ENCODE assay signal across 8 cellular contexts in genomic region chr17:43388198-43389021, GRCh38. TPM values are rescaled to one million over a fixed set of nuclear protein-coding genes. Genes with fewer than 3 reads are reported as not detected.
DNase-seq lines count a peak whose midpoint lies in the region; ATAC-seq and TF ChIP-seq lines count a peak whose summit lies in the region.

No MANE protein-coding gene starts in this region.

- peak overlapping the region; percentile 100 for H3K4me2 ChIP-seq in PC-9

- H3K27me3 Mint-ChIP-seq in activated T-cell treated with anti-CD3 and anti-CD28 coated beads, Interleukin-2, amount 50 U/mL, for 4 hours (ENCODE audit: low read depth), result no peaks in the 10 kb centered on the region

- H3F3A ChIP-seq in PC-9 (ENCODE audit: insufficient read depth, low read depth), result peaks cover 43% of the 10 kb centered on the region

- TSS peak; percentile 94 for BruUV-seq in PC-9 (replicated peaks; lab: Mats Ljungman, UMichigan)

- H3K9me3 Mint-ChIP-seq in activated T-cell treated with anti-CD3 and anti-CD28 coated beads, Interleukin-2, amount 50 U/mL, for 4 hours, result no peaks in the 10 kb centered on the region

- no peaks in the 10 kb centered on the region for H3K27me3 ChIP-seq in PC-9 (ENCODE audit: insufficient read depth, low read depth)
- H3K27me3 ChIP-seq in muscle layer of colon (ENCODE audit: control insufficient read depth in 1 of 2, insufficient read depth in 2 of 2, low read length in 2 of 2), result no peaks in the 10 kb centered on the region

- H3K4me3 ChIP-seq in Jurkat, Clone E6-1 (ENCODE audit: low read length), result peak overlapping the region; percentile 84
- peak overlapping the region; percentile 94 for H3K4me3 ChIP-seq in PC-9
- H3K4me3 ChIP-seq in muscle layer of colon (ENCODE audit: low read depth in 1 of 2, low read length in 2 of 2), result peak overlapping the region; percentile 43 to 94

- peak; percentile 63 for ATAC-seq in GM21447 (IDR thresholded peaks at IDR 0.05; ENCODE audit: unreplicated experiment)
- ATAC-seq in activated T-cell treated with anti-CD3 and anti-CD28 coated beads, Interleukin-2, amount 50 U/mL, for 4 hours, result peak; percentile 74 to 78
- ATAC-seq in esophagus mucosa, result peak; percentile 82

- POLR2A ChIA-PET in PC-9 (lab: Charles Lee; ENCODE audit: unreplicated experiment), result interaction anchor here (0.5 to 1.9 kb wide), 11 partner anchors 10 to 927 kb away, joined by 3 to 71 read pairs (median 5); partner anchors contain the start of genes DHX8 and TMEM106A

- DNase-seq in COR-L47 (lab: John Stamatoyannopoulos, UW) (peak; percentile 80), PC-9 (peak; percentile 84 to 91)
- peak; percentile 82 for DNase-seq in Jurkat, Clone E6-1 (ENCODE audit: low read depth, low spot score)
- DNase-seq in activated T-cell treated with anti-CD3 and anti-CD28 coated beads, Interleukin-2, amount 50 U/mL, for 4 hours, result peak; percentile 85
- peak; percentile 77 to 81 for DNase-seq in stimulated activated CD8-positive, alpha-beta memory T cell treated with anti-CD3 and anti-CD28 coated beads, Interleukin-7, amount 100 ng/mL, for 1 hour (ENCODE audit: low read depth in 2 of 2)

- CTCF ChIA-PET in PC-9 (lab: Charles Lee), result interaction anchor here (0.6 to 1.7 kb wide), 3 partner anchors 20 to 727 kb away, joined by 3 to 12 read pairs (median 11); partner anchors contain the start of gene DHX8

- H2AFZ ChIP-seq in PC-9, result peak overlapping the region; percentile 91

- peak overlapping the region; percentile 100 for H3K9ac ChIP-seq in muscle layer of colon (ENCODE audit: low read length)

- H3K9me3 ChIP-seq in PC-9 (ENCODE audit: insufficient read depth, low read depth), result no peaks in the 10 kb centered on the region
- H3K9me3 ChIP-seq in muscle layer of colon (ENCODE audit: low read length), result no peaks in the 10 kb centered on the region

- peaks cover 8% of the 10 kb centered on the region; the same call in 1 of the 2 replicates for H3K79me2 ChIP-seq in PC-9 (ENCODE audit: low read depth)

- no peak for TF ChIP-seq CTCF in PC-9 (conservative IDR thresholded peaks at IDR 0.05)

- H3K4me1 Mint-ChIP-seq in activated T-cell treated with anti-CD3 and anti-CD28 coated beads, Interleukin-2, amount 50 U/mL, for 4 hours (ENCODE audit: low read depth), result peaks cover 26% of the 10 kb centered on the region

- H3K4me3 Mint-ChIP-seq in activated T-cell treated with anti-CD3 and anti-CD28 coated beads, Interleukin-2, amount 50 U/mL, for 4 hours, result peak overlapping the region; percentile 93

- intact Hi-C loops in PC-9 (cut with micrococcal nuclease; ENCODE audit: unreplicated experiment), result loop anchor here (1.0 kb wide), 3 partner anchors 20 to 95 kb away; partner anchors contain the start of gene DHX8

- H3K36me3 ChIP-seq in PC-9 (ENCODE audit: low read depth) (no peaks in the 10 kb centered on the region), muscle layer of colon (ENCODE audit: insufficient read depth, low read length) (no peaks in the 10 kb centered on the region)

- H3K36me3 Mint-ChIP-seq in activated T-cell treated with anti-CD3 and anti-CD28 coated beads, Interleukin-2, amount 50 U/mL, for 4 hours (ENCODE audit: insufficient read depth), result peaks cover 2% of the 10 kb centered on the region

- H3K9me2 ChIP-seq in PC-9 (ENCODE audit: insufficient read depth), result no peaks in the 10 kb centered on the region

- H3K27ac ChIP-seq in PC-9 (peak overlapping the region; percentile 91), muscle layer of colon (ENCODE audit: low read depth, low read length) (peak overlapping the region; percentile 97)

- peaks cover 17% of the 10 kb centered on the region for H3K4me1 ChIP-seq in PC-9 (replicated peaks; ENCODE audit: insufficient read depth)
- H3K4me1 ChIP-seq in muscle layer of colon (ENCODE audit: insufficient read depth, low read length), result no peaks in the 10 kb centered on the region

- no peaks in the 10 kb centered on the region for H4K20me1 ChIP-seq in PC-9 (ENCODE audit: insufficient read depth)

RNA-seq across cellular contexts. Expression of gene ARL4D, which starts 10.4 kb away (rescaled TPM):
- polyA plus RNA-seq in Jurkat, Clone E6-1 (2012; ENCODE audit: insufficient read depth, insufficient read length), result 2.3 TPM
- 8.8 and 11.6 TPM in 2 replicates for total RNA-seq in PC-9 (2021)
- total RNA-seq in activated T-cell treated with anti-CD3 and anti-CD28 coated beads, Interleukin-2, amount 50 U/mL, for 4 hours, result 1 to 10 TPM; 1.7 to 2.6 (median 1.8) TPM
- total RNA-seq in esophagus mucosa, result 123 TPM

Comparison
In these comparisons a context has a peak if more than half of its experiments do, and no peak if none do; other contexts are left out.
1. Peak in every context shown above with its lines: DNase-seq, ATAC-seq, H3K4me3 ChIP-seq and H3K27ac ChIP-seq.